Comparison of ENCODE assay signal across 8 cellular contexts in genomic region chr5:144170276-144171024, GRCh38. TPM values are rescaled to one million over a fixed set of nuclear protein-coding genes. Genes with fewer than 3 reads are reported as not detected.
A peak's percentile ranks its signal among the peaks of the same experiment; 100 is the strongest.
DNase-seq lines count a peak whose midpoint lies in the region; ATAC-seq and TF ChIP-seq lines count a peak whose summit lies in the region.

TSS of gene KCTD16 (plus strand) at chr5:144170873.
TSS of gene YIPF5 (minus strand) at chr5:144170659. CDS start at chr5:144169955, 704 bp downstream.

- ATAC-seq in HG02884 (IDR thresholded peaks at IDR 0.05; ENCODE audit: unreplicated experiment) = peak; percentile 99
- ATAC-seq in upper lobe of right lung = peak; percentile 100

- no peaks in the 10 kb centered on the region for H3K9me3 ChIP-seq in left ventricle myocardium inferior (replicated peaks)
- no peaks in the 10 kb centered on the region for H3K9me3 ChIP-seq in upper lobe of right lung

- peak; percentile 76 for TF ChIP-seq POLR2A in GM15510 (IDR thresholded peaks at IDR 0.05; ENCODE audit: borderline replicate concordance, extremely low read depth, insufficient read length)

- H3K27ac ChIP-seq in left ventricle myocardium inferior (replicated peaks) (peak within 1 kb of the TSS; percentile 87), upper lobe of right lung (peak within 1 kb of the TSS; percentile 92)

- DNase-seq in NCI-H146 treated with DMSO at 0.1 percent for 48 hours (lab: John Stamatoyannopoulos, UW; ENCODE audit: unreplicated experiment) (peak; percentile 94), T-helper 1 cell (peak; percentile 95 to 98 (median 96)), amygdala (lab: John Stamatoyannopoulos, UW) (peak; percentile 59 to 97 (median 90)), left ventricle myocardium inferior (peak; percentile 94), posterior vena cava (ENCODE audit: low spot score) (peak; percentile 99), upper lobe of right lung (peak; percentile 97)

- H3K4me1 ChIP-seq in left ventricle myocardium inferior (peaks cover 41% of the 10 kb centered on the region), upper lobe of right lung (peaks cover 16% of the 10 kb centered on the region)

- H3K27me3 ChIP-seq in left ventricle myocardium inferior (ENCODE audit: low read depth) (peaks cover 6% of the 10 kb centered on the region), upper lobe of right lung (no peaks in the 10 kb centered on the region)

- H3K4me3 ChIP-seq in left ventricle myocardium inferior (peak within 1 kb of the TSS; percentile 92), upper lobe of right lung (peak within 1 kb of the TSS; percentile 86)

- intact Hi-C loops in left ventricle myocardium inferior (cut with micrococcal nuclease) (no loop called here), posterior vena cava (cut with DNase I) (no loop called here), upper lobe of right lung (cut with DNase I) (no loop called here)

- H3K36me3 ChIP-seq in left ventricle myocardium inferior (peaks cover 32% of the 10 kb centered on the region), upper lobe of right lung (peaks cover 8% of the 10 kb centered on the region)

- TF ChIP-seq CTCF in left ventricle myocardium inferior (IDR thresholded peaks at IDR 0.05; ENCODE audit: borderline replicate concordance) = no peak
- TF ChIP-seq CTCF in upper lobe of right lung (IDR thresholded peaks at IDR 0.05) = no peak

RNA-seq across cellular contexts. Expression of gene KCTD16, which starts in this region (rescaled TPM):
- 0.08 TPM for total RNA-seq in left ventricle myocardium inferior
- under 1 TPM; 0.24 to 0.46 TPM for total RNA-seq in posterior vena cava
- 5.1 TPM for total RNA-seq in upper lobe of right lung

RNA-seq across cellular contexts. Expression of gene YIPF5, which starts in this region (rescaled TPM):
- 26.1 TPM for total RNA-seq in left ventricle myocardium inferior
- 10 to 100 TPM; 44.1 to 47.5 TPM for total RNA-seq in posterior vena cava
- total RNA-seq in upper lobe of right lung = 47.6 TPM

Comparison
In these comparisons a context has a peak if more than half of its experiments do, and no peak if none do; other contexts are left out.
1. Peak in every context shown above with its lines: DNase-seq, ATAC-seq, H3K4me3 ChIP-seq and H3K27ac ChIP-seq.